ENCODE assay signal across 15 cellular contexts in the genomic region with DNA sequence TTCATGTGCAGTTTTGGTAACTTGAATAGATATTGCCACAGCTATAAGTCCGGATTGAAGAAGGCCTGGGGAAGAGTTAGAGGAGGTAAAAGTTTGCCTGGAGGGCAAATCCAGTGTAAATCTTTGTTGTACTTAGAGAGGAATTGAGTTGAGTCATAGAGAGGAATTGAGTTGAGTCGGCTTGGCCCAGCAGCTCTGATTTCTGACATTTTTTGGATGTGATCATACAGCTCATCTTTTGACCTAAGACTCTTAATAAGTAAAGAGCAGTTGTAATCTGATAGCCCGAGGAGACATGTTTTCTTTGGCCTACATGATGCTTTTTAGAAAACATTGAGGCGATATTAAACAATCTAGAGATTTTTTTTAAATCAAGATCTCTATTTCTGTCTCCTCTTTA. TPM values are rescaled to one million over a fixed set of nuclear protein-coding genes. Genes with fewer than 3 reads are reported as not detected.
DNase-seq lines count a peak whose midpoint lies in the region; ATAC-seq and TF ChIP-seq lines count a peak whose summit lies in the region.
"Had no signal": no experiment of that assay in that cellular context is flagged by ENCODE, and none has a peak within 500 bp of the region (broad histone marks: within the 10 kb centered on the region; RNA-seq: fewer than 3 reads in every experiment).

No MANE protein-coding gene starts in this region.

- H3K4me1 Mint-ChIP-seq in HFFc6 (ENCODE audit: low read depth) = peaks cover 39% of the 10 kb centered on the region

- intact Hi-C loops in thyroid gland (cut with DNase I) = no loop called here
- intact Hi-C loops in left lung (cut with DNase I) = no loop called here

- H3K27me3 ChIP-seq in thyroid gland = no peaks in the 10 kb centered on the region
- peaks cover 23 to 42% of the 10 kb centered on the region in 2 donors for H3K27me3 ChIP-seq in left lung

- peak; percentile 33 for DNase-seq in 8988T
- DNase-seq in HFFc6 = peak; percentile 97
- peak; percentile 90 for DNase-seq in amniotic stem cell (lab: John Stamatoyannopoulos, UW)
- DNase-seq in foreskin fibroblast = peak; percentile 89 to 96
- no peak for DNase-seq in thyroid gland
- no peak for DNase-seq in left lung
- DNase-seq: activated naive CD8-positive, alpha-beta T cell treated with anti-CD3 and anti-CD28 coated beads, Interleukin-2, amount 50 U/mL, for 24 hours; DND-41; effector memory CD8-positive, alpha-beta T cell had no signal

- no peaks in the 10 kb centered on the region for H3K36me3 ChIP-seq in thyroid gland
- H3K36me3 ChIP-seq in left lung = no peaks in the 10 kb centered on the region
- H3K36me3 ChIP-seq: right atrium auricular region, thoracic aorta had no signal

- 57 to 75% methylated on average over 4 of the region's 4 CpGs for WGBS in thyroid gland, 2 donors

- H3K36me3 Mint-ChIP-seq in HFFc6 (ENCODE audit: low read depth) = no peaks in the 10 kb centered on the region

- H3K4me3 ChIP-seq in foreskin fibroblast (ENCODE audit: low read depth in 1 of 2, low read length in 2 of 2) = peak overlapping the region in 1 of 2 donors; percentile 22
- no peak overlapping the region for H3K4me3 ChIP-seq in thyroid gland (replicated peaks in 1 of 3)
- H3K4me3 ChIP-seq in left lung = no peak overlapping the region
- H3K4me3 ChIP-seq: A549, right atrium auricular region, thoracic aorta had no signal

- peak overlapping the region; percentile 71 for H3K4me3 Mint-ChIP-seq in HFFc6
- H3K4me3 Mint-ChIP-seq: activated naive CD8-positive, alpha-beta T cell treated with anti-CD3 and anti-CD28 coated beads, Interleukin-2, amount 50 U/mL, for 24 hours; effector memory CD8-positive, alpha-beta T cell had no signal

- no peak for TF ChIP-seq CTCF in HFFc6 (IDR thresholded peaks at IDR 0.05)
- TF ChIP-seq CTCF in foreskin fibroblast (IDR thresholded peaks at IDR 0.05; ENCODE audit: low read depth, low read length) = no peak
- TF ChIP-seq CTCF in thyroid gland (IDR thresholded peaks at IDR 0.05) = no peak
- no peak for TF ChIP-seq CTCF in left lung (IDR thresholded peaks at IDR 0.05)

- no peak for TF ChIP-seq POLR2A in thyroid gland (IDR thresholded peaks at IDR 0.05)

- H3K27me3 Mint-ChIP-seq in HFFc6 (ENCODE audit: insufficient read depth) = peaks cover 19% of the 10 kb centered on the region

- H3K27ac ChIP-seq in thyroid gland = no peak overlapping the region
- no peak overlapping the region for H3K27ac ChIP-seq in left lung
- H3K27ac ChIP-seq: A549, right atrium auricular region, thoracic aorta had no signal

- no peaks in the 10 kb centered on the region for H3K9me3 ChIP-seq in thyroid gland
- H3K9me3 ChIP-seq in left lung = no peaks in the 10 kb centered on the region
- H3K9me3 ChIP-seq: A549, right atrium auricular region, thoracic aorta had no signal

- peak overlapping the region; percentile 94 for H3K27ac Mint-ChIP-seq in HFFc6
- H3K27ac Mint-ChIP-seq: activated naive CD8-positive, alpha-beta T cell treated with anti-CD3 and anti-CD28 coated beads, Interleukin-2, amount 50 U/mL, for 24 hours; effector memory CD8-positive, alpha-beta T cell had no signal

- H3K9me3 Mint-ChIP-seq in HFFc6 = no peaks in the 10 kb centered on the region
- H3K9me3 Mint-ChIP-seq: activated naive CD8-positive, alpha-beta T cell treated with anti-CD3 and anti-CD28 coated beads, Interleukin-2, amount 50 U/mL, for 24 hours had no signal

- no peak for ATAC-seq in HG02981 (IDR thresholded peaks at IDR 0.05; ENCODE audit: unreplicated experiment)
- no peak for ATAC-seq in left lung
- ATAC-seq in GM19463 (IDR thresholded peaks at IDR 0.05; ENCODE audit: unreplicated experiment) = no peak
- ATAC-seq: A549; activated naive CD8-positive, alpha-beta T cell treated with anti-CD3 and anti-CD28 coated beads, Interleukin-2, amount 50 U/mL, for 24 hours; effector memory CD8-positive, alpha-beta T cell; Panc1 had no signal

- peaks cover 0 to 42% of the 10 kb centered on the region in 2 donors for H3K4me1 ChIP-seq in thyroid gland
- peaks cover 6 to 34% of the 10 kb centered on the region in 2 donors for H3K4me1 ChIP-seq in left lung

RNA-seq across cellular contexts. Expression of gene KIT, which starts 3.9 kb away (rescaled TPM):
- 1 to 10 TPM in 2 of 6 experiments, under 1 TPM in 4; 0.11 to 1.2 (median 0.26) TPM for total RNA-seq in HFFc6 (2021; fragmentation: NEBNext Ultra II Directional; extraction: Animal tissue kit (Norgen Biotek cat#: 25700))
- total RNA-seq in thyroid gland (10 to 100 TPM; 44.1 to 67.4 (median 60.9) TPM), left lung (10 to 100 TPM in 1 of 2 donors, 1 to 10 TPM in 1; 9.6 to 10.9 TPM)

Comparison
In these comparisons a context has a peak if more than half of its experiments do, and no peak if none do; other contexts are left out.
1. DNase-seq: peak in 8988T (single experiment), HFFc6 (single experiment), amniotic stem cell (single experiment) and foreskin fibroblast (2 of 2); none in thyroid gland (0 of 2) and left lung (0 of 2).
2. RNA of gene KIT, which starts 3.9 kb away (total RNA-seq): 44.1 to 67.4 TPM in thyroid gland and 9.6 to 10.9 TPM in left lung; 0.11 to 1.2 TPM in HFFc6; every median in the first group is over 4 times any median in the second.